3 cellular contexts compared by ENCODE assay signal in the genomic region with DNA sequence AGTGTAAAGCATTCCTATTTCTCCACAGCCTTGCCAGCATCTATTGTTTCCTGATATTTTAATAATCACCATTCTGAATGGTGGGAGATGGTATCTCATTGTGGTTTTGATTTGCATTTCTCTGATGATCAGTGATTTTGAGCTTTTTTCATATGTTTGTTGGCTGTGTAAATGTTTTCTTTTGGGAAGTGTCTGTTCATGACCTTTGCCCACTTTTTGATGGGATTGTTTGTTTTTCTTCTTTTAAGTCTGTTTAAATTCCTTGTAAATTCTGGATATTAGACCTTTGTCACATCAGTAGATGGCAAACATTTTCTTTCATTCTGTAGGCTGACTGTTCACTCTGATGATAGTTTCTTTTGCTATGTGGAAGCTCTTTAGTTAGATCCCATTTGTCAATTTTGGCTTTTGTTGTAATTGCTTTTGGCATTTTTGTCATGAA.
DNase-seq lines count a peak whose midpoint lies in the region; ATAC-seq, FAIRE-seq and TF ChIP-seq lines count a peak whose summit lies in the region.
"Not testable (repeated sequence)": the region's sequence is repeated elsewhere in the genome, so short reads cannot be mapped to it uniquely, and the experiment has no call there.

No MANE protein-coding gene starts in this region.

- not testable (repeated sequence) for TF ChIP-seq CTCF in Caco-2 (IDR thresholded peaks at IDR 0.05; ENCODE audit: insufficient read depth in 1 of 2, low read depth in 1 of 2, low read length in 1 of 2, severe bottlenecking in 1 of 2, unreplicated experiment in 1 of 2)
- peak; percentile 0 for TF ChIP-seq CTCF in GM20000 (IDR thresholded peaks at IDR 0.05; ENCODE audit: extremely low read depth, missing control alignments)
- TF ChIP-seq CTCF in HepG2 (CRISPR knock-in tag; IDR thresholded peaks at IDR 0.05), result peak; percentile 19; the same call in 1 of the 2 replicates

- H3K4me1 ChIP-seq in Caco-2, result peaks cover 21% of the 10 kb centered on the region
- H3K4me1 ChIP-seq in HepG2 (ENCODE audit: insufficient read depth, low read length), result peaks cover 44% of the 10 kb centered on the region

- in situ Hi-C loops in HepG2 (cut with HindIII; ENCODE audit: extremely low pct_ligation_motif_present, low pct_unique_long_range_greater_than_20kb), result not testable (repeated sequence)

- peak overlapping the region; percentile 78 for H3K27ac Mint-ChIP-seq in Caco-2 (ENCODE audit: unreplicated experiment)

- H4K20me1 ChIP-seq in HepG2 (ENCODE audit: insufficient read depth, low read length), result not testable (repeated sequence)

- peak overlapping the region; percentile 58 for H3K27ac ChIP-seq in HepG2 (ENCODE audit: extremely low read length, insufficient read depth, low read length)

- peak; percentile 74 to 94; a peak in 3 of 4 replicates for TF ChIP-seq EP300 in HepG2 (IDR thresholded peaks at IDR 0.05; ENCODE audit: low read depth in 2 of 2, low read length in 2 of 2)
- TF ChIP-seq EP300 in HepG2 (CRISPR knock-in tag; IDR thresholded peaks at IDR 0.05; ENCODE audit: borderline replicate concordance), result peak; percentile 90

- peak overlapping the region; percentile 20 for H3K4me3 Mint-ChIP-seq in Caco-2 (ENCODE audit: unreplicated experiment)

- peak; percentile 97 for ATAC-seq in HepG2

- H3K36me3 Mint-ChIP-seq in Caco-2 (ENCODE audit: insufficient read depth, unreplicated experiment), result peaks cover 12% of the 10 kb centered on the region

- peak; percentile 75 for FAIRE-seq in HepG2 (lab: Jason Lieb, UNC)

- H3K9me3 ChIP-seq in Caco-2 (peaks cover 20% of the 10 kb centered on the region; the same call in 1 of the 2 replicates), HepG2 (ENCODE audit: low read length) (peaks cover 26% of the 10 kb centered on the region)

- peaks cover 47% of the 10 kb centered on the region for H3K9me3 Mint-ChIP-seq in Caco-2 (ENCODE audit: unreplicated experiment)

- BruUV-seq in Caco-2 (replicated peaks; lab: Mats Ljungman, UMichigan); HepG2 (replicated peaks; lab: Mats Ljungman, UMichigan): not testable (repeated sequence)

- POLR2A ChIA-PET in Caco-2 (lab: Charles Lee), result not testable (repeated sequence)
- POLR2A ChIA-PET in HepG2 (lab: Yijun Ruan, JAX), result interaction anchor here (1.5 kb wide), 1 partner anchor 21 kb away, joined by 3 read pairs; no protein-coding TSS in a partner anchor

- CTCF ChIA-PET in Caco-2 (lab: Charles Lee); HepG2 (lab: Yijun Ruan, JAX; ENCODE audit: low intra/inter-chr PET ratio, low total read pairs): not testable (repeated sequence)

- not testable (repeated sequence) for TF ChIP-seq POLR2A in HepG2 (IDR thresholded peaks at IDR 0.05; ENCODE audit: insufficient read depth in 1 of 2, low read depth in 2 of 2, low read length in 2 of 2)

- not testable (repeated sequence) for H3K4me3 ChIP-seq in Caco-2 (ENCODE audit: low read depth, low read length); HepG2 (replicated peaks in 1 of 3; ENCODE audit: insufficient read depth in 1 of 3, low read depth in 2 of 3, low read length in 3 of 3)

- not testable (repeated sequence) for H3K9ac ChIP-seq in HepG2 (ENCODE audit: insufficient read depth, low read depth, low read length)

- not testable (repeated sequence) for TF ChIP-seq RAD21 in HepG2 (CRISPR knock-in tag; IDR thresholded peaks at IDR 0.05)

- not testable (repeated sequence) for H2AFZ ChIP-seq in HepG2 (ENCODE audit: low read length)

- peaks cover 24% of the 10 kb centered on the region for H3K4me1 Mint-ChIP-seq in Caco-2 (ENCODE audit: low read depth, unreplicated experiment)

- DNase-seq in Caco-2 (peak in 1 of 2 experiments; percentile 46), HepG2 (ENCODE audit: low spot score) (peak; percentile 96)
- DNase-seq in GM20000 (ENCODE audit: low spot score), result not testable (repeated sequence)

- not testable (repeated sequence) for H3K36me3 ChIP-seq in Caco-2 (ENCODE audit: control insufficient read depth, insufficient read depth, low read length); HepG2 (replicated peaks in 1 of 2; ENCODE audit: control insufficient read depth in 1 of 2, insufficient read depth in 2 of 2, low read length in 2 of 2)

- not testable (repeated sequence) for H3K4me2 ChIP-seq in HepG2 (ENCODE audit: low read depth, low read length)

- not testable (repeated sequence) for H3K27me3 ChIP-seq in Caco-2 (replicated peaks; ENCODE audit: control insufficient read depth, insufficient read depth, low read length); HepG2 (ENCODE audit: control insufficient read depth in 1 of 2, insufficient read depth in 2 of 2, low read length in 2 of 2)

- H3K27me3 Mint-ChIP-seq in Caco-2 (ENCODE audit: insufficient read depth, unreplicated experiment), result not testable (repeated sequence)

- intact Hi-C loops in Caco-2 (cut with micrococcal nuclease; ENCODE audit: unreplicated experiment) (loop anchor here (1.0 to 2.0 kb wide), 3 partner anchors 21 to 278 kb away; no protein-coding TSS in a partner anchor), HepG2 (cut with micrococcal nuclease; ENCODE audit: unreplicated experiment) (loop anchor here (1.0 kb wide), 1 partner anchor 21 kb away; no protein-coding TSS in a partner anchor)

- H3K79me2 ChIP-seq in HepG2 (ENCODE audit: insufficient read depth, low read length), result not testable (repeated sequence)

TF ChIP-seq in HepG2, 621 proteins besides CTCF, POLR2A, EP300 and RAD21 (continues in another document):
- TF ChIP-seq SKI (IDR thresholded peaks at IDR 0.05; ENCODE audit: partially characterized antibody) (peak; percentile 37), CBFB (CRISPR knock-in tag; IDR thresholded peaks at IDR 0.05) (peak; percentile 82), THYN1 (CRISPR knock-in tag; IDR thresholded peaks at IDR 0.05; ENCODE audit: borderline replicate concordance, low read depth) (0 out of 2 replicates have a peak, but pooled peaks have one; percentile 27), DPF2 (CRISPR knock-in tag; IDR thresholded peaks at IDR 0.05; ENCODE audit: borderline replicate concordance, low read depth) (peak; percentile 86), ZFP1 (CRISPR knock-in tag; IDR thresholded peaks at IDR 0.05) (peak; percentile 34; the same call in 1 of the 2 replicates), HMGXB3 (CRISPR knock-in tag; IDR thresholded peaks at IDR 0.05; ENCODE audit: borderline replicate concordance) (peak; percentile 97), HDAC2 (CRISPR knock-in tag; IDR thresholded peaks at IDR 0.05) (peak; percentile 70), NFIC (IDR thresholded peaks at IDR 0.05; ENCODE audit: low read length) (peak; percentile 93), NR2F2 (IDR thresholded peaks at IDR 0.05; ENCODE audit: borderline replicate concordance, low read depth) (peak; percentile 95), TARDBP (CRISPR knock-in tag; IDR thresholded peaks at IDR 0.05) (peak; percentile 87; the same call in 1 of the 2 replicates), ARID3A (IDR thresholded peaks at IDR 0.05; ENCODE audit: low read depth, low read length) (peak; percentile 90)
